ENCODE assay signal across 11 cellular contexts in genomic region chr11:12269104-12269441, GRCh38.
DNase-seq lines count a peak whose midpoint lies in the region; ATAC-seq and TF ChIP-seq lines count a peak whose summit lies in the region.
"Had no signal": no experiment of that assay in that cellular context is flagged by ENCODE, and none has a peak within 500 bp of the region (broad histone marks: within the 10 kb centered on the region; RNA-seq: fewer than 3 reads in every experiment).

No MANE protein-coding gene starts in this region.

- H3K36me3 ChIP-seq in GM23248 (ENCODE audit: low read depth): no peaks in the 10 kb centered on the region

- intact Hi-C loops in right cardiac atrium (cut with DNase I): no loop called here
- intact Hi-C loops in sciatic nerve (cut with DNase I): no loop called here

- H4K20me1 ChIP-seq in GM23248 (ENCODE audit: insufficient read depth): no peaks in the 10 kb centered on the region

- TF ChIP-seq CTCF in brain (conservative IDR thresholded peaks at IDR 0.05): no peak

- peaks cover 11% of the 10 kb centered on the region for H3K27me3 Mint-ChIP-seq in brain
- H3K27me3 Mint-ChIP-seq: activated T-helper 17 cell treated with anti-CD3 and anti-CD28 coated beads, Interleukin-2, amount 50 U/mL, for 72 hours; naive thymus-derived CD8-positive, alpha-beta T cell had no signal

- peak overlapping the region; percentile 28 to 89 (median 66) for H3K27ac Mint-ChIP-seq in brain
- H3K27ac Mint-ChIP-seq: activated T-helper 17 cell treated with anti-CD3 and anti-CD28 coated beads, Interleukin-2, amount 50 U/mL, for 72 hours; IgD-negative memory B cell; naive thymus-derived CD8-positive, alpha-beta T cell had no signal

- 56% methylated on average over 3 of the region's 3 CpGs for WGBS in GM23248 (ENCODE audit: low coverage in 1 of 2, low lambda C conversion rate in 2 of 2, missing lambda C conversion rate in 2 of 2), 2 experiments
- WGBS in right cardiac atrium: 31% methylated on average over 3 of the region's 3 CpGs

- ATAC-seq in right cardiac atrium: peak; percentile 67 to 73
- ATAC-seq in sciatic nerve: peak; percentile 23
- ATAC-seq: activated T-helper 17 cell treated with anti-CD3 and anti-CD28 coated beads, Interleukin-2, amount 50 U/mL, for 72 hours; naive thymus-derived CD8-positive, alpha-beta T cell had no signal

- H3K9me3 ChIP-seq in GM23248 (ENCODE audit: low read depth): no peaks in the 10 kb centered on the region
- H3K9me3 ChIP-seq in right cardiac atrium (ENCODE audit: control insufficient read depth, low read length): no peaks in the 10 kb centered on the region

- H3K4me3 ChIP-seq in GM23248 (no peak overlapping the region), right cardiac atrium (ENCODE audit: low read length) (no peak overlapping the region)

- no peak overlapping the region for H3K9ac ChIP-seq in GM23248

- no peaks in the 10 kb centered on the region for H3K79me2 ChIP-seq in GM23248 (ENCODE audit: insufficient read depth)

- H3K27ac ChIP-seq in GM23248 (peak overlapping the region; percentile 24; the same call in 1 of the 2 replicates), right cardiac atrium (ENCODE audit: low read length) (peak overlapping the region; percentile 58)

- no peaks in the 10 kb centered on the region for H3K27me3 ChIP-seq in GM23248 (replicated peaks; ENCODE audit: insufficient read depth)
- H3K27me3 ChIP-seq in right cardiac atrium (ENCODE audit: control insufficient read depth, insufficient read depth): no peaks in the 10 kb centered on the region

- peak; percentile 78 for DNase-seq in GM23248
- peak in 2 of 3 donors; percentile 53 to 67 for DNase-seq in right cardiac atrium
- DNase-seq in sciatic nerve (ENCODE audit: low spot score): no peak
- DNase-seq in HUDEP-2 (lab: John Stamatoyannopoulos, UW; ENCODE audit: unreplicated experiment in 76 of 76): no peak
- no peak for DNase-seq in RKO (ENCODE audit: low spot score)
- no peak for DNase-seq in NCI-H510A treated with DMSO at 0.1 percent for 48 hours (lab: John Stamatoyannopoulos, UW)
- DNase-seq in stimulated activated CD4-positive, alpha-beta T cell treated with anti-CD3 and anti-CD28 coated beads, Interleukin-15, amount 100 ng/mL, for 24 hours: no peak

- H3K9me2 ChIP-seq in GM23248 (ENCODE audit: insufficient read depth): no peaks in the 10 kb centered on the region

- H3K4me1 Mint-ChIP-seq in brain: peaks cover 34% of the 10 kb centered on the region
- H3K4me1 Mint-ChIP-seq: activated T-helper 17 cell treated with anti-CD3 and anti-CD28 coated beads, Interleukin-2, amount 50 U/mL, for 72 hours; IgD-negative memory B cell; naive thymus-derived CD8-positive, alpha-beta T cell had no signal

- H3K4me1 ChIP-seq in GM23248 (ENCODE audit: insufficient read depth): peaks cover 20% of the 10 kb centered on the region
- H3K4me1 ChIP-seq in right cardiac atrium (ENCODE audit: control insufficient read depth, insufficient read depth, low read length): peaks cover 5% of the 10 kb centered on the region

- in situ Hi-C loops in GM23248 (cut with MboI): loop anchor here (25.0 kb wide), 2 partner anchors 332 to 457 kb away; no protein-coding TSS in a partner anchor

- H2AFZ ChIP-seq in GM23248: no peak overlapping the region

- H3K36me3 Mint-ChIP-seq in brain: no peaks in the 10 kb centered on the region
- H3K36me3 Mint-ChIP-seq: IgD-negative memory B cell; naive thymus-derived CD8-positive, alpha-beta T cell had no signal

- no peaks in the 10 kb centered on the region for H3K9me3 Mint-ChIP-seq in brain
- H3K9me3 Mint-ChIP-seq: activated T-helper 17 cell treated with anti-CD3 and anti-CD28 coated beads, Interleukin-2, amount 50 U/mL, for 72 hours; IgD-negative memory B cell; naive thymus-derived CD8-positive, alpha-beta T cell had no signal

- H3F3A ChIP-seq in GM23248 (ENCODE audit: insufficient read depth): 0 out of 2 replicates have a peak, but pooled peaks cover 8% of the 10 kb centered on the region

- H3K4me2 ChIP-seq in GM23248 (ENCODE audit: unreplicated experiment): peak overlapping the region; percentile 17

- no peak overlapping the region for H3K4me3 Mint-ChIP-seq in brain
- H3K4me3 Mint-ChIP-seq: activated T-helper 17 cell treated with anti-CD3 and anti-CD28 coated beads, Interleukin-2, amount 50 U/mL, for 72 hours; IgD-negative memory B cell; naive thymus-derived CD8-positive, alpha-beta T cell had no signal

Comparison
In these comparisons a context has a peak if more than half of its experiments do, and no peak if none do; other contexts are left out.
1. DNase-seq: peak in GM23248 (single experiment) and right cardiac atrium (2 of 3); none in sciatic nerve (single experiment), HUDEP-2 (0 of 76), RKO (single experiment), NCI-H510A treated with DMSO at 0.1 percent for 48 hours (single experiment) and stimulated activated CD4-positive, alpha-beta T cell treated with anti-CD3 and anti-CD28 coated beads, Interleukin-15, amount 100 ng/mL, for 24 hours (single experiment).